1 cellular context compared by ENCODE assay signal in the genomic region with DNA sequence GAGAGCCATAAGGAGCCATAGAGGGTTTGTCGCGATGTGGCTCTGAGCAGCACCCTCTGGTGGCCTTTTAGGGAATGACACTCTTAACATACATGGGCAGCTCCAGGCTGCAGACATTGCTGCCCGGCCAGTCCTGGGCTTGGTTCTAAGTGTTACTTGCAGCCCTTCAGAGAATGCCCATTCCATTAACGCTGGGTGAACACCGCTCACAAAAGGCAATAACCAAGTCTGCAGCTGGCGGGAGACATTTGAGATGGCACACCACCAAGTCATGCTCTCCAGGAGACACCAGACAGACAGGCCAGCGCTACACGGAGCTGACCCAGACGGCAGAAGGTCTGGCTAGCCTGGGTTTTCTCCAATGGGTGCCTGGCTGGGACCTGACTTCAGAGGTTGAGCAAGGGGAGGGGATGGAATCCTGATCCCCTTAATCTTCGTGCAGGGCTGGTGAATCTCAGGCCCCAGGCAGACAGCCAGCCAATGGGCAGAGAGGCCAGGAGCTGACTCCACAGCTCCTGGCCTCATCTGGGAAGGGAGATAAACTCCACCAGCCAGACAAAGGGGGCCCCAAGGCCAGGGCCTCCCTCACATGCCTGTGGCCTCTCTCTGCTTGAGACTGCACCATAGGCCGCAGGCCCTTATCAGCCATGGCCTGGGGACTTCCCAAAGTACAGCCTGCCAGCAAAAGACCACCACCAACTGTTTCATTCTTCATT.
TF ChIP-seq lines count a peak whose summit lies in the region.

No MANE protein-coding gene starts in this region.

TF ChIP-seq in SK-N-SH treated with all-trans-retinoic acid at 6 μM for 48 hours, 23 proteins besides CTCF, POLR2A, EP300 and RAD21 (continued from another document):
- TF ChIP-seq, protein P1, sequence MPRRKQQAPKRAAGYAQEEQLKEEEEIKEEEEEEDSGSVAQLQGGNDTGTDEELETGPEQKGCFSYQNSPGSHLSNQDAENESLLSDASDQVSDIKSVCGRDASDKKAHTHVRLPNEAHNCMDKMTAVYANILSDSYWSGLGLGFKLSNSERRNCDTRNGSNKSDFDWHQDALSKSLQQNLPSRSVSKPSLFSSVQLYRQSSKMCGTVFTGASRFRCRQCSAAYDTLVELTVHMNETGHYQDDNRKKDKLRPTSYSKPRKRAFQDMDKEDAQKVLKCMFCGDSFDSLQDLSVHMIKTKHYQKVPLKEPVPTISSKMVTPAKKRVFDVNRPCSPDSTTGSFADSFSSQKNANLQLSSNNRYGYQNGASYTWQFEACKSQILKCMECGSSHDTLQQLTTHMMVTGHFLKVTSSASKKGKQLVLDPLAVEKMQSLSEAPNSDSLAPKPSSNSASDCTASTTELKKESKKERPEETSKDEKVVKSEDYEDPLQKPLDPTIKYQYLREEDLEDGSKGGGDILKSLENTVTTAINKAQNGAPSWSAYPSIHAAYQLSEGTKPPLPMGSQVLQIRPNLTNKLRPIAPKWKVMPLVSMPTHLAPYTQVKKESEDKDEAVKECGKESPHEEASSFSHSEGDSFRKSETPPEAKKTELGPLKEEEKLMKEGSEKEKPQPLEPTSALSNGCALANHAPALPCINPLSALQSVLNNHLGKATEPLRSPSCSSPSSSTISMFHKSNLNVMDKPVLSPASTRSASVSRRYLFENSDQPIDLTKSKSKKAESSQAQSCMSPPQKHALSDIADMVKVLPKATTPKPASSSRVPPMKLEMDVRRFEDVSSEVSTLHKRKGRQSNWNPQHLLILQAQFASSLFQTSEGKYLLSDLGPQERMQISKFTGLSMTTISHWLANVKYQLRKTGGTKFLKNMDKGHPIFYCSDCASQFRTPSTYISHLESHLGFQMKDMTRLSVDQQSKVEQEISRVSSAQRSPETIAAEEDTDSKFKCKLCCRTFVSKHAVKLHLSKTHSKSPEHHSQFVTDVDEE (CRISPR knock-in tag; IDR thresholded peaks at IDR 0.05) = no peak
- TF ChIP-seq ZFP3 (CRISPR knock-in tag; IDR thresholded peaks at IDR 0.05) (no peak), CSDC2 (CRISPR knock-in tag; IDR thresholded peaks at IDR 0.05) (no peak), RARB (CRISPR knock-in tag; IDR thresholded peaks at IDR 0.05) (no peak), ZNF565 (CRISPR knock-in tag; conservative IDR thresholded peaks at IDR 0.05; ENCODE audit: low read depth) (no peak), PPARA (CRISPR knock-in tag; IDR thresholded peaks at IDR 0.05; ENCODE audit: borderline replicate concordance) (no peak), ARNTL (CRISPR knock-in tag; IDR thresholded peaks at IDR 0.05; ENCODE audit: borderline replicate concordance, low read depth) (no peak), GLIS3 (CRISPR knock-in tag; IDR thresholded peaks at IDR 0.05) (no peak), SNAI2 (CRISPR knock-in tag; IDR thresholded peaks at IDR 0.05) (0 out of 2 replicates have a peak, but pooled peaks have one; percentile 38), TOX (CRISPR knock-in tag; IDR thresholded peaks at IDR 0.05; ENCODE audit: borderline replicate concordance) (no peak)
- TF ChIP-seq, protein P2, sequence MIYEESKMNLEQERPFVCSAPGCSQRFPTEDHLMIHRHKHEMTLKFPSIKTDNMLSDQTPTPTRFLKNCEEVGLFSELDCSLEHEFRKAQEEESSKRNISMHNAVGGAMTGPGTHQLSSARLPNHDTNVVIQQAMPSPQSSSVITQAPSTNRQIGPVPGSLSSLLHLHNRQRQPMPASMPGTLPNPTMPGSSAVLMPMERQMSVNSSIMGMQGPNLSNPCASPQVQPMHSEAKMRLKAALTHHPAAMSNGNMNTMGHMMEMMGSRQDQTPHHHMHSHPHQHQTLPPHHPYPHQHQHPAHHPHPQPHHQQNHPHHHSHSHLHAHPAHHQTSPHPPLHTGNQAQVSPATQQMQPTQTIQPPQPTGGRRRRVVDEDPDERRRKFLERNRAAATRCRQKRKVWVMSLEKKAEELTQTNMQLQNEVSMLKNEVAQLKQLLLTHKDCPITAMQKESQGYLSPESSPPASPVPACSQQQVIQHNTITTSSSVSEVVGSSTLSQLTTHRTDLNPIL (CRISPR knock-in tag; IDR thresholded peaks at IDR 0.05; ENCODE audit: low read depth) = no peak
